Comparison of ENCODE assay signal across 8 cellular contexts in the genomic region with DNA sequence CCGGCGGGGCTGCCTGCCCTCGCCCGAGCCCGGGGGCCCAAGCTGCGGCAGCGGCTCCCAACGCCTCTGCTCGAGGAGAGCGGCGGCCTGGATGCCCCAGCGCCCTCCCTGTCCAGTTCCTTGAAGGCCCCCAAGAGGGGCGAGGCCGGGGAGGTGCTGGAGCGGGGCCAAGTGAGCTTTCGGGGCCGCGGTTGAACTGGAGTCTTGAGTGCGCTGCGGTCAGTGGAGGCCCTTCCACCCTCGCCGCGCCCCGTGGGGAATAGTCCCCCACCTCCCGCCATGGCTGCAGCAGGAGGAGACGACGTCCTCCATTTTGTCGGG. TPM values are rescaled to one million over a fixed set of nuclear protein-coding genes. Genes with fewer than 3 reads are reported as not detected.
DNase-seq lines count a peak whose midpoint lies in the region; ATAC-seq, FAIRE-seq and TF ChIP-seq lines count a peak whose summit lies in the region.

No MANE protein-coding gene starts in this region.

- peak overlapping the region; percentile 92 for H3K9ac ChIP-seq in keratinocyte (ENCODE audit: control insufficient read depth, extremely low read depth, insufficient read depth, low read length)

- DNase-seq in GM06990 (ENCODE audit: extremely low read depth, insufficient read length) (peak; percentile 91), MCF 10A (ENCODE audit: unreplicated experiment) (peak; percentile 59), keratinocyte (ENCODE audit: low read depth, low spot score) (no peak), NCI-H1436 treated with DMSO at 0.1 percent for 48 hours (lab: John Stamatoyannopoulos, UW) (no peak)
- DNase-seq in Jurkat, Clone E6-1 (ENCODE audit: low read depth, low spot score) = no peak
- peak; percentile 8 to 27 for DNase-seq in stimulated activated CD4-positive, alpha-beta T cell treated with anti-CD3 and anti-CD28 coated beads, Interleukin-1b, Interleukin-23, amount 100 ng/mL, for 1 hour (ENCODE audit: low read depth in 2 of 2)

- H3K4me3 Mint-ChIP-seq in T-helper 1 cell treated with Interleukin-12 subunit alpha and Interleukin-12 subunit beta and Interleukin-4 antibody, amounts not matched to agents 30 μg/mL and 1 μg/mL, for 36 hours = peak overlapping the region; percentile 74
- H3K4me3 Mint-ChIP-seq in MCF 10A (ENCODE audit: unreplicated experiment) = peak overlapping the region; percentile 92

- ATAC-seq in GM21619 (IDR thresholded peaks at IDR 0.05; ENCODE audit: unreplicated experiment) = peak; percentile 26

- H3K36me3 ChIP-seq in GM06990 (ENCODE audit: control insufficient read depth, insufficient read depth, low read length) (no peaks in the 10 kb centered on the region), keratinocyte (ENCODE audit: control insufficient read depth in 2 of 2, extremely low read depth in 1 of 2, insufficient read depth in 2 of 2, low read length in 2 of 2) (peaks cover 0 to 2% of the 10 kb centered on the region in 2 experiments)

- H3K9me3 ChIP-seq in keratinocyte (ENCODE audit: control insufficient read depth, low read depth, low read length) = no peaks in the 10 kb centered on the region

- CTCF ChIA-PET in MCF 10A (lab: Yijun Ruan, JAX) = interaction anchor here (0.6 to 1.4 kb wide), 9 partner anchors 10 to 1328 kb away, joined by 3 to 6 read pairs (median 4); no protein-coding TSS in a partner anchor

- TSS peak; percentile 54 for BruUV-seq in MCF 10A (replicated peaks; lab: Mats Ljungman, UMichigan)

- no peaks in the 10 kb centered on the region for H4K20me1 ChIP-seq in keratinocyte (ENCODE audit: control insufficient read depth, extremely low read depth, insufficient read depth, low read length)

- H3K27ac ChIP-seq in keratinocyte (ENCODE audit: control insufficient read depth, insufficient read depth, low read length) = peak overlapping the region; percentile 89

- intact Hi-C loops in MCF 10A (cut with micrococcal nuclease) = loop anchor here (5.0 to 10.0 kb wide), 2 partner anchors 182 to 259 kb away; no protein-coding TSS in a partner anchor

- no peaks in the 10 kb centered on the region for H3K9me1 ChIP-seq in keratinocyte (ENCODE audit: control insufficient read depth, extremely low read depth, insufficient read depth, low read length)

- peak overlapping the region; percentile 86 for H3K4me3 ChIP-seq in GM06990 (replicated peaks; ENCODE audit: low read depth, low read length)
- peak overlapping the region; percentile 81; the same call in 1 of the 2 replicates for H3K4me3 ChIP-seq in Jurkat, Clone E6-1 (ENCODE audit: low read length)
- peak overlapping the region; percentile 69 to 73 (median 71) for H3K4me3 ChIP-seq in keratinocyte (ENCODE audit: control insufficient read depth in 2 of 3, extremely low read depth in 1 of 3, insufficient read depth in 2 of 3, low read depth in 1 of 3, low read length in 3 of 3)

- H3K4me1 ChIP-seq in keratinocyte (ENCODE audit: control insufficient read depth, extremely low read depth, insufficient read depth, low read length) = peaks cover 20% of the 10 kb centered on the region

- peaks cover 27% of the 10 kb centered on the region for H3K4me1 Mint-ChIP-seq in T-helper 1 cell treated with Interleukin-12 subunit alpha and Interleukin-12 subunit beta and Interleukin-4 antibody, amounts not matched to agents 30 μg/mL and 1 μg/mL, for 36 hours (ENCODE audit: low read depth)
- H3K4me1 Mint-ChIP-seq in MCF 10A (ENCODE audit: insufficient read depth, unreplicated experiment) = peaks cover 13% of the 10 kb centered on the region

- no peak for FAIRE-seq in keratinocyte (lab: Jason Lieb, UNC)

- H3K27me3 Mint-ChIP-seq in T-helper 1 cell treated with Interleukin-12 subunit alpha and Interleukin-12 subunit beta and Interleukin-4 antibody, amounts not matched to agents 30 μg/mL and 1 μg/mL, for 36 hours (ENCODE audit: low read depth) = no peaks in the 10 kb centered on the region
- H3K27me3 Mint-ChIP-seq in MCF 10A (ENCODE audit: insufficient read depth, unreplicated experiment) = no peaks in the 10 kb centered on the region

- peaks cover 26% of the 10 kb centered on the region for H3K79me2 ChIP-seq in keratinocyte (ENCODE audit: control insufficient read depth, insufficient read depth, low read length)

- peak overlapping the region; percentile 85 for H2AFZ ChIP-seq in keratinocyte (ENCODE audit: control insufficient read depth, low read length)

- H3K9me3 Mint-ChIP-seq in T-helper 1 cell treated with Interleukin-12 subunit alpha and Interleukin-12 subunit beta and Interleukin-4 antibody, amounts not matched to agents 30 μg/mL and 1 μg/mL, for 36 hours = peaks cover 4% of the 10 kb centered on the region
- no peaks in the 10 kb centered on the region for H3K9me3 Mint-ChIP-seq in MCF 10A (ENCODE audit: unreplicated experiment)

- TF ChIP-seq CTCF in GM06990 (IDR thresholded peaks at IDR 0.05; ENCODE audit: insufficient read depth, low read length, poor library complexity, severe bottlenecking) = no peak
- TF ChIP-seq CTCF in MCF 10A (IDR thresholded peaks at IDR 0.05; ENCODE audit: unreplicated experiment) = no peak
- TF ChIP-seq CTCF in keratinocyte (optimal IDR thresholded peaks at IDR 0.05 in 1 of 3, IDR thresholded peaks at IDR 0.05 in 1 of 3, conservative IDR thresholded peaks at IDR 0.05 in 1 of 3; ENCODE audit: extremely low read depth in 1 of 3, insufficient read depth in 2 of 3, low read length in 3 of 3) = no peak

- H3K36me3 Mint-ChIP-seq in T-helper 1 cell treated with Interleukin-12 subunit alpha and Interleukin-12 subunit beta and Interleukin-4 antibody, amounts not matched to agents 30 μg/mL and 1 μg/mL, for 36 hours (ENCODE audit: low read depth) = peaks cover 18% of the 10 kb centered on the region
- H3K36me3 Mint-ChIP-seq in MCF 10A (ENCODE audit: insufficient read depth, unreplicated experiment) = peaks cover 23% of the 10 kb centered on the region

- peak overlapping the region; percentile 87 for H3K27ac Mint-ChIP-seq in T-helper 1 cell treated with Interleukin-12 subunit alpha and Interleukin-12 subunit beta and Interleukin-4 antibody, amounts not matched to agents 30 μg/mL and 1 μg/mL, for 36 hours
- peak overlapping the region; percentile 88 for H3K27ac Mint-ChIP-seq in MCF 10A (ENCODE audit: low read depth, unreplicated experiment)

- H3K27me3 ChIP-seq in GM06990 (replicated peaks; ENCODE audit: control insufficient read depth, insufficient read depth, low read length) = no peaks in the 10 kb centered on the region
- H3K27me3 ChIP-seq in keratinocyte (ENCODE audit: control insufficient read depth, extremely low read depth, insufficient read depth, low read length) = no peaks in the 10 kb centered on the region

- POLR2A ChIA-PET in MCF 10A (lab: Yijun Ruan, JAX) = interaction anchor here (0.5 to 2.8 kb wide), 30 partner anchors 10 to 951 kb away, joined by 3 to 29 read pairs (median 4); partner anchors contain the start of genes MPHOSPH8 and PSPC1

- dilution Hi-C loops in keratinocyte (cut with MboI; ENCODE audit: extremely low pct_ligation_motif_present, low sequenced_read_pairs) = no loop called here

- H3K4me2 ChIP-seq in keratinocyte (ENCODE audit: control insufficient read depth, extremely low read depth, insufficient read depth, low read depth, low read length) = peak overlapping the region; percentile 82

RNA-seq across cellular contexts. Expression of gene ZMYM5, which starts 0.5 kb away (rescaled TPM):
- 6.0 TPM for polyA plus RNA-seq in Jurkat, Clone E6-1 (2012; ENCODE audit: insufficient read depth, insufficient read length)
- total RNA-seq in MCF 10A (2022) = 12.1 and 14.4 TPM in 2 replicates
- 9.0 to 15.4 TPM (median 10.9 TPM) in 3 replicates for polyA plus RNA-seq in keratinocyte
- polyA plus RNA-seq in keratinocyte (2011; ENCODE audit: low read depth) = 42.8 TPM
- polyA plus RNA-seq in keratinocyte (2011; cell fraction: cytosol; rRNA removed) = 6.3 and 13.7 TPM in 2 replicates
- polyA plus RNA-seq in keratinocyte (2011; cell fraction: nucleus; rRNA removed) = 17.9 and 21.1 TPM in 2 replicates
- polyA plus RNA-seq in keratinocyte (2012; ENCODE audit: low replicate concordance) = 7.8 and 11.8 TPM in 2 replicates
- polyA minus RNA-seq in keratinocyte = 0.59 to 10.1 TPM (median 6.5 TPM) in 3 replicates
- 3.1 TPM for polyA minus RNA-seq in keratinocyte (2011; cell fraction: cytosol; rRNA and poly(A)+ RNA removed)
- polyA minus RNA-seq in keratinocyte (2011; cell fraction: nucleus; rRNA and poly(A)+ RNA removed) = 5.7 and 12.8 TPM in 2 replicates

Comparison
In these comparisons a context has a peak if more than half of its experiments do, and no peak if none do; other contexts are left out.
1. DNase-seq: peak in GM06990 (single experiment), MCF 10A (single experiment) and stimulated activated CD4-positive, alpha-beta T cell treated with anti-CD3 and anti-CD28 coated beads, Interleukin-1b, Interleukin-23, amount 100 ng/mL, for 1 hour (2 of 2); none in Jurkat, Clone E6-1 (single experiment), keratinocyte (single experiment) and NCI-H1436 treated with DMSO at 0.1 percent for 48 hours (single experiment).
2. Peak in every context shown above with its lines, with median percentiles within 50 percentile points of each other: H3K4me3 ChIP-seq.